In genomic region chr17:15404116-15404730, GRCh38 we compare ENCODE assay signal across 17 cellular contexts.
A peak's percentile ranks its signal among the peaks of the same experiment; 100 is the strongest.
DNase-seq lines count a peak whose midpoint lies in the region; ATAC-seq and TF ChIP-seq lines count a peak whose summit lies in the region.
"Had no signal": no experiment of that assay in that cellular context is flagged by ENCODE, and none has a peak within 500 bp of the region (broad histone marks: within the 10 kb centered on the region; RNA-seq: fewer than 3 reads in every experiment).

No MANE protein-coding gene starts in this region.

- no peak overlapping the region for H3K14ac ChIP-seq in mesenchymal stem cell (ENCODE audit: low read length in 2 of 2)

- no peak overlapping the region for H3K4ac ChIP-seq in mesenchymal stem cell (ENCODE audit: low read depth in 1 of 2, low read length in 2 of 2)

- TF ChIP-seq POLR2A in transverse colon (IDR thresholded peaks at IDR 0.05) = no peak

- H2BK120ac ChIP-seq in mesenchymal stem cell (ENCODE audit: low read depth, low read length) = no peak overlapping the region

- H3K27ac ChIP-seq in mesenchymal stem cell (ENCODE audit: low read length, poor library complexity, severe bottlenecking) = no peak overlapping the region
- H3K27ac ChIP-seq in transverse colon = peak overlapping the region; percentile 35 to 51 (median 48)
- H3K27ac ChIP-seq: A549, upper lobe of right lung had no signal

- H2AFZ ChIP-seq in mesenchymal stem cell (ENCODE audit: low read depth, low read length) = no peak overlapping the region

- no peaks in the 10 kb centered on the region for H3K9me3 Mint-ChIP-seq in activated CD4-positive, alpha-beta T cell treated with anti-CD3 and anti-CD28 coated beads, Interleukin-2, amount 10 ng/mL, durations not matched to agents 7 days and 5 days
- H3K9me3 Mint-ChIP-seq: dendritic cell treated with granulocyte-macrophage colony-stimulating factor and Interleukin-4, amounts not matched to agents 40 ng/mL and 50 ng/mL, for 4 days; T-helper 2 cell treated with Interferon-gamma antibody and Interleukin-4, amounts not matched to agents 5 μg/mL and 100 μg/mL, for 36 hours had no signal

- no peak overlapping the region for H4K91ac ChIP-seq in mesenchymal stem cell (ENCODE audit: low read length)

- H3K36me3 Mint-ChIP-seq in activated CD4-positive, alpha-beta T cell treated with anti-CD3 and anti-CD28 coated beads, Interleukin-2, amount 10 ng/mL, durations not matched to agents 7 days and 5 days (ENCODE audit: low read depth) = no peaks in the 10 kb centered on the region

- H3K4me3 ChIP-seq in mesenchymal stem cell (ENCODE audit: insufficient read depth in 1 of 2, low read depth in 1 of 2, low read length in 2 of 2) (peak overlapping the region in 1 of 2 experiments; percentile 39), transverse colon (no peak overlapping the region)
- H3K4me3 ChIP-seq: A549, upper lobe of right lung had no signal

- WGBS in mesenchymal stem cell = 72% methylated on average over 8 of the region's 8 CpGs
- 56 to 61% methylated on average over 6 to 8 of the region's 8 CpGs for WGBS in transverse colon (ENCODE audit: low coverage in 1 of 2), 2 donors

- TF ChIP-seq EP300 in transverse colon (IDR thresholded peaks at IDR 0.05; ENCODE audit: low read depth) = no peak

- H3K9me3 ChIP-seq in mesenchymal stem cell (ENCODE audit: control insufficient read depth, low read length) (no peaks in the 10 kb centered on the region), transverse colon (no peaks in the 10 kb centered on the region)
- H3K9me3 ChIP-seq: A549, upper lobe of right lung had no signal

- no peak overlapping the region for H4K8ac ChIP-seq in mesenchymal stem cell (ENCODE audit: low read length)

- intact Hi-C loops in transverse colon (cut with DNase I; ENCODE audit: low total_unique reads) = no loop called here

- H2BK12ac ChIP-seq in mesenchymal stem cell (ENCODE audit: low read length in 2 of 2) = peak overlapping the region in 1 of 2 experiments; percentile 8

- H3K4me1 ChIP-seq in mesenchymal stem cell (ENCODE audit: control insufficient read depth, insufficient read depth, low read depth, low read length) = peaks cover 8% of the 10 kb centered on the region
- H3K4me1 ChIP-seq in transverse colon = peaks cover 0 to 17% (median 7%) of the 10 kb centered on the region in 4 donors
- H3K4me1 ChIP-seq: A549, upper lobe of right lung had no signal

- no peaks in the 10 kb centered on the region for H3K4me1 Mint-ChIP-seq in activated CD4-positive, alpha-beta T cell treated with anti-CD3 and anti-CD28 coated beads, Interleukin-2, amount 10 ng/mL, durations not matched to agents 7 days and 5 days

- CTCF ChIA-PET in activated CD4-positive, alpha-beta T cell treated with anti-CD3 and anti-CD28 coated beads, Interleukin-2, amount 10 ng/mL, durations not matched to agents 7 days and 5 days (lab: Charles Lee) = no interaction called here

- no peak overlapping the region for H3K4me2 ChIP-seq in mesenchymal stem cell (ENCODE audit: low read length, poor library complexity, severe bottlenecking)
- H3K4me2 ChIP-seq: A549 had no signal

- no peaks in the 10 kb centered on the region for H3K79me1 ChIP-seq in mesenchymal stem cell (replicated peaks; ENCODE audit: low read length, poor library complexity, severe bottlenecking)

- DNase-seq in activated CD4-positive, alpha-beta T cell treated with anti-CD3 and anti-CD28 coated beads, Interleukin-2, amount 10 ng/mL, durations not matched to agents 7 days and 5 days = no peak
- DNase-seq in activated CD4-positive, alpha-beta T cell treated with anti-CD3 and anti-CD28 coated beads for 4 hours = no peak
- DNase-seq in dermis blood vessel endothelial cell (peak; percentile 22), mesenchymal stem cell (peak; percentile 47), transverse colon (no peak), 8988T (no peak), EL (no peak)
- DNase-seq: activated CD4-positive, alpha-beta T cell treated with anti-CD3 and anti-CD28 coated beads, Interleukin-2, amount 50 U/mL, for 1 hour; activated T-cell treated with anti-CD3 and anti-CD28 coated beads, Interleukin-2, amount 50 U/mL, for 48 hours; NCI-H2107; NCI-H748 treated with DMSO at 0.1 percent for 48 hours; posterior cingulate gyrus; upper lobe of right lung had no signal

- POLR2A ChIA-PET in activated CD4-positive, alpha-beta T cell treated with anti-CD3 and anti-CD28 coated beads, Interleukin-2, amount 10 ng/mL, durations not matched to agents 7 days and 5 days (lab: Charles Lee) = no interaction called here

- peak overlapping the region; percentile 37 for H3K27ac Mint-ChIP-seq in activated CD4-positive, alpha-beta T cell treated with anti-CD3 and anti-CD28 coated beads, Interleukin-2, amount 10 ng/mL, durations not matched to agents 7 days and 5 days
- H3K27ac Mint-ChIP-seq: dendritic cell treated with granulocyte-macrophage colony-stimulating factor and Interleukin-4, amounts not matched to agents 40 ng/mL and 50 ng/mL, for 4 days; T-helper 2 cell treated with Interferon-gamma antibody and Interleukin-4, amounts not matched to agents 5 μg/mL and 100 μg/mL, for 36 hours had no signal

- H2AK5ac ChIP-seq in mesenchymal stem cell (ENCODE audit: low read length, severe bottlenecking) = no peak overlapping the region

- H3K36me3 ChIP-seq in mesenchymal stem cell (ENCODE audit: control insufficient read depth in 1 of 2, insufficient read depth in 2 of 2, low read depth in 1 of 2, low read length in 2 of 2) (no peaks in the 10 kb centered on the region), transverse colon (no peaks in the 10 kb centered on the region)
- H3K36me3 ChIP-seq: upper lobe of right lung had no signal

- no peak overlapping the region for H2BK15ac ChIP-seq in mesenchymal stem cell (ENCODE audit: low read depth, poor library complexity, severe bottlenecking)

- H3K9ac ChIP-seq in mesenchymal stem cell (ENCODE audit: low read length) = peak overlapping the region; percentile 60

- H3K27me3 ChIP-seq in mesenchymal stem cell (ENCODE audit: control insufficient read depth in 1 of 2, insufficient read depth in 1 of 2, low read length in 2 of 2) (no peaks in the 10 kb centered on the region), transverse colon (no peaks in the 10 kb centered on the region)
- H3K27me3 ChIP-seq: upper lobe of right lung had no signal

- no peaks in the 10 kb centered on the region for H3K27me3 Mint-ChIP-seq in activated CD4-positive, alpha-beta T cell treated with anti-CD3 and anti-CD28 coated beads, Interleukin-2, amount 10 ng/mL, durations not matched to agents 7 days and 5 days
- H3K27me3 Mint-ChIP-seq: dendritic cell treated with granulocyte-macrophage colony-stimulating factor and Interleukin-4, amounts not matched to agents 40 ng/mL and 50 ng/mL, for 4 days had no signal

- H2BK5ac ChIP-seq in mesenchymal stem cell (ENCODE audit: low read depth, low read length, poor library complexity, severe bottlenecking) = no peak overlapping the region

- H3K23ac ChIP-seq in mesenchymal stem cell (ENCODE audit: low read length in 2 of 2) = no peak overlapping the region

- H3K18ac ChIP-seq in mesenchymal stem cell (ENCODE audit: low read depth in 1 of 2, low read length in 2 of 2) = no peak overlapping the region

- TF ChIP-seq CTCF in transverse colon (IDR thresholded peaks at IDR 0.05) = no peak

- in situ Hi-C loops in transverse colon (cut with MboI; ENCODE audit: low pct_ligation_motif_present in 1 of 4, low pct_unique_long_range_greater_than_20kb in 1 of 4, low sequenced_read_pairs in 3 of 4) = loop anchor here in 1 of 4 donors (25.0 kb wide), 1 partner anchor 142 kb away; the partner anchor contains the start of gene PMP22

- no peak for ATAC-seq in GM21367 (IDR thresholded peaks at IDR 0.05; ENCODE audit: unreplicated experiment)
- ATAC-seq: A549, upper lobe of right lung had no signal

- H3K4me3 Mint-ChIP-seq in activated CD4-positive, alpha-beta T cell treated with anti-CD3 and anti-CD28 coated beads, Interleukin-2, amount 10 ng/mL, durations not matched to agents 7 days and 5 days = no peak overlapping the region
- H3K4me3 Mint-ChIP-seq: dendritic cell treated with granulocyte-macrophage colony-stimulating factor and Interleukin-4, amounts not matched to agents 40 ng/mL and 50 ng/mL, for 4 days; T-helper 2 cell treated with Interferon-gamma antibody and Interleukin-4, amounts not matched to agents 5 μg/mL and 100 μg/mL, for 36 hours had no signal

Comparison
In these comparisons a context has a peak if more than half of its experiments do, and no peak if none do; other contexts are left out.
1. DNase-seq: peak in dermis blood vessel endothelial cell (single experiment) and mesenchymal stem cell (single experiment); none in activated CD4-positive, alpha-beta T cell treated with anti-CD3 and anti-CD28 coated beads, Interleukin-2, amount 10 ng/mL, durations not matched to agents 7 days and 5 days (single experiment), activated CD4-positive, alpha-beta T cell treated with anti-CD3 and anti-CD28 coated beads for 4 hours (0 of 2), transverse colon (single experiment), 8988T (single experiment) and EL (single experiment).